Comparison of ENCODE assay signal across 8 cellular contexts in genomic region chr19:36605839-36606478, GRCh38. TPM values are rescaled to one million over a fixed set of nuclear protein-coding genes. Genes with fewer than 3 reads are reported as not detected.
A peak's percentile ranks its signal among the peaks of the same experiment; 100 is the strongest.
DNase-seq lines count a peak whose midpoint lies in the region; ATAC-seq and TF ChIP-seq lines count a peak whose summit lies in the region.

No MANE protein-coding gene starts in this region.

- H3K27me3 Mint-ChIP-seq in CD4-positive, alpha-beta T cell: no peaks in the 10 kb centered on the region
- no peaks in the 10 kb centered on the region for H3K27me3 Mint-ChIP-seq in activated T-helper 1 cell treated with anti-CD3 and anti-CD28 coated beads, Interleukin-12 subunit alpha, Interleukin-12 subunit beta, Interleukin-2, Interleukin-4 antibody, amounts not matched to agents 30 ng/mL and 10 ng/mL and 1 ng/mL, durations not matched to agents 14 hours and 24 hours and 36 hours (ENCODE audit: insufficient read depth)

- peaks cover 4% of the 10 kb centered on the region for H3K4me1 ChIP-seq in stomach smooth muscle (ENCODE audit: control insufficient read depth, insufficient read depth, low read length)

- H3K4me3 ChIP-seq in HFF-Myc (replicated peaks; ENCODE audit: low read depth, low read length) (peak overlapping the region; percentile 69), iPS-18c (ENCODE audit: insufficient read depth, low read depth, low read length) (peak overlapping the region; percentile 75), stomach smooth muscle (ENCODE audit: low read length in 2 of 2) (peak overlapping the region; percentile 77 to 90)

- H3K9me3 Mint-ChIP-seq in CD4-positive, alpha-beta T cell: peaks cover 2% of the 10 kb centered on the region
- peaks cover 46% of the 10 kb centered on the region for H3K9me3 Mint-ChIP-seq in activated T-helper 1 cell treated with anti-CD3 and anti-CD28 coated beads, Interleukin-12 subunit alpha, Interleukin-12 subunit beta, Interleukin-2, Interleukin-4 antibody, amounts not matched to agents 30 ng/mL and 10 ng/mL and 1 ng/mL, durations not matched to agents 14 hours and 24 hours and 36 hours

- DNase-seq in CD4-positive, alpha-beta T cell: no peak
- DNase-seq in HFF-Myc (ENCODE audit: extremely low read depth, low read depth) (no peak), AG08395 (ENCODE audit: low spot score) (no peak)
- no peak for DNase-seq in activated T-helper 1 cell treated with anti-CD3 and anti-CD28 coated beads, Interleukin-12 subunit alpha, Interleukin-12 subunit beta, Interleukin-2, Interleukin-4 antibody, amounts not matched to agents 30 ng/mL and 10 ng/mL and 1 ng/mL, durations not matched to agents 14 hours and 24 hours and 36 hours (ENCODE audit: low spot score)

- CTCF ChIA-PET in CD4-positive, alpha-beta T cell (lab: Charles Lee): interaction anchor here (0.6 to 1.4 kb wide), 2 partner anchors 26 to 33 kb away, joined by 3 read pairs; partner anchors contain the start of gene ZNF529

- H3K27me3 ChIP-seq in CD4-positive, alpha-beta T cell (ENCODE audit: control insufficient read depth, insufficient read depth, low read length): no peaks in the 10 kb centered on the region
- no peaks in the 10 kb centered on the region for H3K27me3 ChIP-seq in stomach smooth muscle (ENCODE audit: control insufficient read depth in 1 of 2, insufficient read depth in 2 of 2, low read length in 2 of 2)

- H3K9ac ChIP-seq in stomach smooth muscle (ENCODE audit: low read length in 2 of 2): peak overlapping the region; percentile 87

- H3K27ac ChIP-seq in CD4-positive, alpha-beta T cell (ENCODE audit: low read depth, low read length): peak overlapping the region; percentile 95
- H3K27ac ChIP-seq in stomach smooth muscle (ENCODE audit: low read length): peak overlapping the region; percentile 67

- no peaks in the 10 kb centered on the region for H3K9me3 ChIP-seq in CD4-positive, alpha-beta T cell (ENCODE audit: control insufficient read depth, low read length)
- peaks cover 5% of the 10 kb centered on the region for H3K9me3 ChIP-seq in iPS-18c (ENCODE audit: control insufficient read depth, insufficient read depth, low read length)
- peaks cover 0 to 2% of the 10 kb centered on the region in 2 donors for H3K9me3 ChIP-seq in stomach smooth muscle (ENCODE audit: control insufficient read depth in 2 of 2, low read length in 2 of 2)

- ATAC-seq in CD4-positive, alpha-beta T cell (ENCODE audit: poor library complexity): peak; percentile 19
- ATAC-seq in HG02623 (IDR thresholded peaks at IDR 0.05; ENCODE audit: unreplicated experiment) (no peak), GM21526 (IDR thresholded peaks at IDR 0.05; ENCODE audit: low FRiP score, unreplicated experiment) (no peak)

- H3K36me3 ChIP-seq in stomach smooth muscle (ENCODE audit: control insufficient read depth in 2 of 2, insufficient read depth in 2 of 2, low read length in 2 of 2): peaks cover 17 to 18% of the 10 kb centered on the region in 2 donors

- no peak for TF ChIP-seq CTCF in CD4-positive, alpha-beta T cell (IDR thresholded peaks at IDR 0.05)
- no peak for TF ChIP-seq CTCF in HFF-Myc (IDR thresholded peaks at IDR 0.05; ENCODE audit: low read depth, low read length, missing control alignments)

- peak overlapping the region; percentile 83 for H3K27ac Mint-ChIP-seq in CD4-positive, alpha-beta T cell
- H3K27ac Mint-ChIP-seq in activated T-helper 1 cell treated with anti-CD3 and anti-CD28 coated beads, Interleukin-12 subunit alpha, Interleukin-12 subunit beta, Interleukin-2, Interleukin-4 antibody, amounts not matched to agents 30 ng/mL and 10 ng/mL and 1 ng/mL, durations not matched to agents 14 hours and 24 hours and 36 hours: peak overlapping the region; percentile 95

- peaks cover 28% of the 10 kb centered on the region for H3K4me1 Mint-ChIP-seq in CD4-positive, alpha-beta T cell (ENCODE audit: low read depth)
- H3K4me1 Mint-ChIP-seq in activated T-helper 1 cell treated with anti-CD3 and anti-CD28 coated beads, Interleukin-12 subunit alpha, Interleukin-12 subunit beta, Interleukin-2, Interleukin-4 antibody, amounts not matched to agents 30 ng/mL and 10 ng/mL and 1 ng/mL, durations not matched to agents 14 hours and 24 hours and 36 hours (ENCODE audit: low read depth): peaks cover 26% of the 10 kb centered on the region

- POLR2A ChIA-PET in CD4-positive, alpha-beta T cell (lab: Charles Lee): interaction anchor here (0.8 to 2.7 kb wide), 17 partner anchors 10 to 901 kb away, joined by 3 to 42 read pairs (median 7); partner anchors contain the start of genes ZFP82, ZNF146, ZNF260 and ZNF345

- peaks cover 62% of the 10 kb centered on the region for H3K36me3 Mint-ChIP-seq in CD4-positive, alpha-beta T cell (ENCODE audit: low read depth)
- H3K36me3 Mint-ChIP-seq in activated T-helper 1 cell treated with anti-CD3 and anti-CD28 coated beads, Interleukin-12 subunit alpha, Interleukin-12 subunit beta, Interleukin-2, Interleukin-4 antibody, amounts not matched to agents 30 ng/mL and 10 ng/mL and 1 ng/mL, durations not matched to agents 14 hours and 24 hours and 36 hours (ENCODE audit: low read depth): peaks cover 48% of the 10 kb centered on the region

- intact Hi-C loops in CD4-positive, alpha-beta T cell (cut with DNase I, micrococcal nuclease): loop anchor here (1.0 to 10.0 kb wide), 6 partner anchors 33 to 229 kb away; partner anchors contain the start of genes ZNF260 (in 2 of the 2), ZNF461 (in 1 of the 2), ZNF529 (in 1 of the 2) and ZNF566 (in 1 of the 2)
- intact Hi-C loops in activated T-helper 1 cell treated with anti-CD3 and anti-CD28 coated beads, Interleukin-12 subunit alpha, Interleukin-12 subunit beta, Interleukin-2, Interleukin-4 antibody, amounts not matched to agents 30 ng/mL and 10 ng/mL and 1 ng/mL, durations not matched to agents 14 hours and 24 hours and 36 hours (cut with micrococcal nuclease): loop anchor here (1.0 to 10.0 kb wide), 6 partner anchors 60 to 609 kb away; partner anchors contain the start of genes ZFP14, ZNF260, ZNF345 and ZNF383

- H3K4me3 Mint-ChIP-seq in CD4-positive, alpha-beta T cell: peak overlapping the region; percentile 85
- H3K4me3 Mint-ChIP-seq in activated T-helper 1 cell treated with anti-CD3 and anti-CD28 coated beads, Interleukin-12 subunit alpha, Interleukin-12 subunit beta, Interleukin-2, Interleukin-4 antibody, amounts not matched to agents 30 ng/mL and 10 ng/mL and 1 ng/mL, durations not matched to agents 14 hours and 24 hours and 36 hours: peak overlapping the region; percentile 90

RNA-seq across cellular contexts. Expression of gene ZNF382, which starts 0.8 kb away (rescaled TPM):
- 1 to 10 TPM; 4.2 to 4.4 TPM for total RNA-seq in CD4-positive, alpha-beta T cell
- 10.2 and 10.8 TPM in 2 replicates for total RNA-seq in activated T-helper 1 cell treated with anti-CD3 and anti-CD28 coated beads, Interleukin-12 subunit alpha, Interleukin-12 subunit beta, Interleukin-2, Interleukin-4 antibody, amounts not matched to agents 30 ng/mL and 10 ng/mL and 1 ng/mL, durations not matched to agents 14 hours and 24 hours and 36 hours

RNA-seq across cellular contexts. Expression of gene ZNF529, which starts 32.9 kb away (rescaled TPM):
- total RNA-seq in CD4-positive, alpha-beta T cell: 10 to 100 TPM; 39.6 to 42.7 TPM
- total RNA-seq in activated T-helper 1 cell treated with anti-CD3 and anti-CD28 coated beads, Interleukin-12 subunit alpha, Interleukin-12 subunit beta, Interleukin-2, Interleukin-4 antibody, amounts not matched to agents 30 ng/mL and 10 ng/mL and 1 ng/mL, durations not matched to agents 14 hours and 24 hours and 36 hours: 20.3 and 20.7 TPM in 2 replicates
